Comparison of ENCODE assay signal across 8 cellular contexts in the genomic region with DNA sequence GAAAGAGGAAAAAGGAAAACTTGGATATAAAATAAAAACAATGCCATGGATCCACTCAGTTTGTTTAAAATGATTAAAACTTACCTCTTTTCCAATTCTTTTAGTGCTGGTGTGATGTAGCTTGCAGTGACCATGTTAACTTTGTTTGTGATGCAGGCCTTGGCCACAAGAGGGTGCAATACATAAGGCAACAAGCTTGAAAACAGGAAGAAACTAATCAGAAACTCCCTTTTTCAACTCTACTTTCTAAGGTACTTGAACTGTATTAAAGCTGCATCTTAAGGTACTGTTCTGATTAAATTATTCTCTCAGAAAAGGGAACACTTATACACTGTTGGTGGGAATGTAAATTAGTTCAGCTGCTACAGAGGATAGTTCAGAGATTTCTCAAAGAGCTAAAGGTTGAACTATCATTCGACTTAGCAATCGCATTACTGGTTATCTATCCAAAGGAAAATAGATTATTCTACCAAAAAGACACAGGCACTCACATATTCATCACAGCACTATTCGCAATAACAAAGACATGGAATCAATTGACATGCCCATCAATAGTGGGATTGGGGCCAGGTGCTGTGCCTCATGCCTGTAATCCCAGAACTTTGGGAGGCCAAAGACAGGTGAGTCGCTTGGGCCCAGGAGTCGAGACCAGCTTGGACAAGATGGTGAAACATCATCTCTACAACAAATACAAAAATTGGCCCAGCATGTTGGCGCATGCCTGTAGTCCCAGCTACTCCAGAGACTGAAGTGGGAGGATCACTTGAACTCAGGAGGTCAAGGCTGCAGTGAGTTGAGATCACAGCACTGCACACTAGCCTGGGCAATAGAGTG. TPM values are rescaled to one million over a fixed set of nuclear protein-coding genes. Genes with fewer than 3 reads are reported as not detected.
DNase-seq lines count a peak whose midpoint lies in the region; ATAC-seq and TF ChIP-seq lines count a peak whose summit lies in the region.

No MANE protein-coding gene starts in this region.

- peaks cover 0 to 1% of the 10 kb centered on the region in 2 donors for H3K36me3 ChIP-seq in body of pancreas (replicated peaks in 1 of 2; ENCODE audit: insufficient read depth in 1 of 2, low read depth in 2 of 2)

- DNase-seq in A172 (ENCODE audit: low spot score) (peak; percentile 70), GM13976 (ENCODE audit: low spot score) (peak; percentile 13), NCI-H128 (lab: John Stamatoyannopoulos, UW; ENCODE audit: unreplicated experiment) (peak; percentile 24), T follicular helper cell (ENCODE audit: low read depth) (peak; percentile 32), body of pancreas (peak; percentile 71 to 84 (median 77)), inferior parietal cortex (ENCODE audit: extremely low spot score) (peak; percentile 72)
- DNase-seq in stimulated activated CD4-positive, alpha-beta T cell treated with anti-CD3 and anti-CD28 coated beads, Interleukin-15, amount 100 ng/mL, for 48 hours (ENCODE audit: low read depth in 2 of 2) = peak; percentile 27 to 28

- H3K4me3 ChIP-seq in body of pancreas = no peak overlapping the region

- H3K27ac ChIP-seq in body of pancreas = no peak overlapping the region

- in situ Hi-C loops in GM13976 (cut with MboI; ENCODE audit: low sequenced_read_pairs, unreplicated experiment) = loop anchor here (25.0 kb wide), 1 partner anchor 444 kb away; no protein-coding TSS in a partner anchor

- H3K27me3 ChIP-seq in body of pancreas = no peaks in the 10 kb centered on the region

- intact Hi-C loops in body of pancreas (cut with DNase I) = no loop called here

- no peaks in the 10 kb centered on the region for H3K9me3 ChIP-seq in body of pancreas

- WGBS in body of pancreas, 2 donors = 78 to 84% methylated on average over 6 of the region's 6 CpGs

- TF ChIP-seq CTCF in GM13976 (IDR thresholded peaks at IDR 0.05; ENCODE audit: borderline replicate concordance, control extremely low read depth, extremely low read depth, insufficient read depth, missing control alignments) (peak; percentile 81), body of pancreas (IDR thresholded peaks at IDR 0.05) (peak; percentile 44 to 73 (median 67))

- TF ChIP-seq POLR2A in body of pancreas (IDR thresholded peaks at IDR 0.05) = no peak

- H3K4me1 ChIP-seq in body of pancreas = no peaks in the 10 kb centered on the region

- ATAC-seq in HG02852 (IDR thresholded peaks at IDR 0.05; ENCODE audit: unreplicated experiment) (peak; percentile 97), body of pancreas (peak; percentile 76)

RNA-seq across cellular contexts. Expression of a gene that starts 50.9 kb away (rescaled TPM):
- total RNA-seq in A172 (2014; rRNA removed; shearing (Covaris generic)) = 18.9 and 22.0 TPM in 2 replicates
- 10 to 100 TPM; 28.5 to 37.9 TPM for total RNA-seq in body of pancreas

Comparison
In these comparisons a context has a peak if more than half of its experiments do, and no peak if none do; other contexts are left out.
1. DNase-seq: peak in every context shown above with its lines; median percentile 77 in body of pancreas; 72 in inferior parietal cortex; 70 in A172; 32 in T follicular helper cell; 28 in stimulated activated CD4-positive, alpha-beta T cell treated with anti-CD3 and anti-CD28 coated beads, Interleukin-15, amount 100 ng/mL, for 48 hours; 24 in NCI-H128; 13 in GM13976.